1 cellular context compared by ENCODE assay signal in the genomic region with DNA sequence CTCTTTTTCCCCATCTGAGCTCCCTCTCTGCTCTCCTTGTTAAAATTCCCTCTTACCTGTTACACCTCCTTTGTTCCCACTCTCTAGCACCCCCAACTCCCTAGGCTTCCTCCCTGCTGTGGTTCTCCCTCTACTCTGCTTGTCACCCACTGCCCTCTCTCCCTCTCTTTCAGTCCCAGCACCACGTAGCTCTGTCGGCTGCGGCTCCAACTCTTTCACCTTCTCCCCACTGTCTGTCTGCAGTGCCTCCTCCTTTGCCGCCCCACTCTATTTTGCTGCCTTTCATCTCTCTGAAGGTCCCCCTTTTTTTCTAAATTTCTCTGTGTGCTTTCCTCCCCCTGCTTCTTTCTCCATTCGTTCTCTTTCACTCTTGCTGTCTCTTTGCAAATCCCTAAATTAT.
TF ChIP-seq lines count a peak whose summit lies in the region.

No MANE protein-coding gene starts in this region.

TF ChIP-seq in GM23338, 12 proteins besides CTCF, POLR2A, EP300 and RAD21:
- TF ChIP-seq, protein P1, sequence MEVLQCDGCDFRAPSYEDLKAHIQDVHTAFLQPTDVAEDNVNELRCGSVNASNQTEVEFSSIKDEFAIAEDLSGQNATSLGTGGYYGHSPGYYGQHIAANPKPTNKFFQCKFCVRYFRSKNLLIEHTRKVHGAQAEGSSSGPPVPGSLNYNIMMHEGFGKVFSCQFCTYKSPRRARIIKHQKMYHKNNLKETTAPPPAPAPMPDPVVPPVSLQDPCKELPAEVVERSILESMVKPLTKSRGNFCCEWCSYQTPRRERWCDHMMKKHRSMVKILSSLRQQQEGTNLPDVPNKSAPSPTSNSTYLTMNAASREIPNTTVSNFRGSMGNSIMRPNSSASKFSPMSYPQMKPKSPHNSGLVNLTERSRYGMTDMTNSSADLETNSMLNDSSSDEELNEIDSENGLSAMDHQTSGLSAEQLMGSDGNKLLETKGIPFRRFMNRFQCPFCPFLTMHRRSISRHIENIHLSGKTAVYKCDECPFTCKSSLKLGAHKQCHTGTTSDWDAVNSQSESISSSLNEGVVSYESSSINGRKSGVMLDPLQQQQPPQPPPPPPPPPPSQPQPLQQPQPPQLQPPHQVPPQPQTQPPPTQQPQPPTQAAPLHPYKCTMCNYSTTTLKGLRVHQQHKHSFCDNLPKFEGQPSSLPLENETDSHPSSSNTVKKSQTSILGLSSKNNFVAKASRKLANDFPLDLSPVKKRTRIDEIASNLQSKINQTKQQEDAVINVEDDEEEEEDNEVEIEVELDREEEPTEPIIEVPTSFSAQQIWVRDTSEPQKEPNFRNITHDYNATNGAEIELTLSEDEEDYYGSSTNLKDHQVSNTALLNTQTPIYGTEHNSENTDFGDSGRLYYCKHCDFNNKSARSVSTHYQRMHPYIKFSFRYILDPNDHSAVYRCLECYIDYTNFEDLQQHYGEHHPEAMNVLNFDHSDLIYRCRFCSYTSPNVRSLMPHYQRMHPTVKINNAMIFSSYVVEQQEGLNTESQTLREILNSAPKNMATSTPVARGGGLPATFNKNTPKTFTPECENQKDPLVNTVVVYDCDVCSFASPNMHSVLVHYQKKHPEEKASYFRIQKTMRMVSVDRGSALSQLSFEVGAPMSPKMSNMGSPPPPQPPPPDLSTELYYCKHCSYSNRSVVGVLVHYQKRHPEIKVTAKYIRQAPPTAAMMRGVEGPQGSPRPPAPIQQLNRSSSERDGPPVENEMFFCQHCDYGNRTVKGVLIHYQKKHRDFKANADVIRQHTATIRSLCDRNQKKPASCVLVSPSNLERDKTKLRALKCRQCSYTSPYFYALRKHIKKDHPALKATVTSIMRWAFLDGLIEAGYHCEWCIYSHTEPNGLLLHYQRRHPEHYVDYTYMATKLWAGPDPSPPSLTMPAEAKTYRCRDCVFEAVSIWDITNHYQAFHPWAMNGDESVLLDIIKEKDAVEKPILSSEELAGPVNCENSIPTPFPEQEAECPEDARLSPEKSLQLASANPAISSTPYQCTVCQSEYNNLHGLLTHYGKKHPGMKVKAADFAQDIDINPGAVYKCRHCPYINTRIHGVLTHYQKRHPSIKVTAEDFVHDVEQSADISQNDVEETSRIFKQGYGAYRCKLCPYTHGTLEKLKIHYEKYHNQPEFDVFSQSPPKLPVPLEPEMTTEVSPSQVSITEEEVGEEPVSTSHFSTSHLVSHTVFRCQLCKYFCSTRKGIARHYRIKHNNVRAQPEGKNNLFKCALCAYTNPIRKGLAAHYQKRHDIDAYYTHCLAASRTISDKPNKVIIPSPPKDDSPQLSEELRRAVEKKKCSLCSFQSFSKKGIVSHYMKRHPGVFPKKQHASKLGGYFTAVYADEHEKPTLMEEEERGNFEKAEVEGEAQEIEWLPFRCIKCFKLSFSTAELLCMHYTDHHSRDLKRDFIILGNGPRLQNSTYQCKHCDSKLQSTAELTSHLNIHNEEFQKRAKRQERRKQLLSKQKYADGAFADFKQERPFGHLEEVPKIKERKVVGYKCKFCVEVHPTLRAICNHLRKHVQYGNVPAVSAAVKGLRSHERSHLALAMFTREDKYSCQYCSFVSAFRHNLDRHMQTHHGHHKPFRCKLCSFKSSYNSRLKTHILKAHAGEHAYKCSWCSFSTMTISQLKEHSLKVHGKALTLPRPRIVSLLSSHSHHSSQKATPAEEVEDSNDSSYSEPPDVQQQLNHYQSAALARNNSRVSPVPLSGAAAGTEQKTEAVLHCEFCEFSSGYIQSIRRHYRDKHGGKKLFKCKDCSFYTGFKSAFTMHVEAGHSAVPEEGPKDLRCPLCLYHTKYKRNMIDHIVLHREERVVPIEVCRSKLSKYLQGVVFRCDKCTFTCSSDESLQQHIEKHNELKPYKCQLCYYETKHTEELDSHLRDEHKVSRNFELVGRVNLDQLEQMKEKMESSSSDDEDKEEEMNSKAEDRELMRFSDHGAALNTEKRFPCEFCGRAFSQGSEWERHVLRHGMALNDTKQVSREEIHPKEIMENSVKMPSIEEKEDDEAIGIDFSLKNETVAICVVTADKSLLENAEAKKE (CRISPR knock-in tag; IDR thresholded peaks at IDR 0.05): no peak
- TF ChIP-seq CREB1 (CRISPR knock-in tag; IDR thresholded peaks at IDR 0.05; ENCODE audit: low read depth) (no peak), EZH2phosphoT487 (IDR thresholded peaks at IDR 0.05; ENCODE audit: unreplicated experiment) (no peak), POLR2AphosphoS5 (IDR thresholded peaks at IDR 0.05; ENCODE audit: low read depth) (no peak)
- TF ChIP-seq, protein P2, sequence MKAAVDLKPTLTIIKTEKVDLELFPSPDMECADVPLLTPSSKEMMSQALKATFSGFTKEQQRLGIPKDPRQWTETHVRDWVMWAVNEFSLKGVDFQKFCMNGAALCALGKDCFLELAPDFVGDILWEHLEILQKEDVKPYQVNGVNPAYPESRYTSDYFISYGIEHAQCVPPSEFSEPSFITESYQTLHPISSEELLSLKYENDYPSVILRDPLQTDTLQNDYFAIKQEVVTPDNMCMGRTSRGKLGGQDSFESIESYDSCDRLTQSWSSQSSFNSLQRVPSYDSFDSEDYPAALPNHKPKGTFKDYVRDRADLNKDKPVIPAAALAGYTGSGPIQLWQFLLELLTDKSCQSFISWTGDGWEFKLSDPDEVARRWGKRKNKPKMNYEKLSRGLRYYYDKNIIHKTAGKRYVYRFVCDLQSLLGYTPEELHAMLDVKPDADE (IDR thresholded peaks at IDR 0.05): no peak
